ENCODE assay signal across 1 cellular context in the genomic region with DNA sequence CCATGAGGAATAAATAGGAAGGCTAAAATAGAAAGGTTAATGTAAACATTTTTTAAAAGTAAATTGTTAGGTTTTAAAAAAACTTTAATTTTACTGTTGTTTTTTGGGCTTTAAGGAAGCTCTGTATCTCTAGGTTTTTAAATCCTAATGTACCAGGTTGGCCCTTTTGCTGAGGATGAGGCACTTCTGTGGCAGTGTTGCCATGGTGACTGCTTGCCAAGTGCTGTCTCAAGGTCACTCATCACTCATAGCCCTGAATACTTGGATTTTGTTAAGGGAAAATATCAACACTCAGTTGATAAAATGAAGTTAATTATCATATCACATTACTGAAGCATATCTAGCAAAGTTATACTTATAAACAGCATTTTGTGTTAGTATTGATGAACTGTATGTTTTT.
TF ChIP-seq lines count a peak whose summit lies in the region.

No MANE protein-coding gene starts in this region.

TF ChIP-seq in GM23338, 12 proteins besides CTCF, POLR2A, EP300 and RAD21 (continued from another document):
- no peak for TF ChIP-seq REST (IDR thresholded peaks at IDR 0.05; ENCODE audit: unreplicated experiment)
